23 cellular contexts compared by ENCODE assay signal in genomic region chr11:117908261-117908895, GRCh38. TPM values are rescaled to one million over a fixed set of nuclear protein-coding genes. Genes with fewer than 3 reads are reported as not detected.
DNase-seq lines count a peak whose midpoint lies in the region; ATAC-seq, FAIRE-seq and TF ChIP-seq lines count a peak whose summit lies in the region.
"Had no signal": no experiment of that assay in that cellular context is flagged by ENCODE, and none has a peak within 500 bp of the region (broad histone marks: within the 10 kb centered on the region; RNA-seq: fewer than 3 reads in every experiment).

No MANE protein-coding gene starts in this region.

- H3K4me1 ChIP-seq in CD8-positive, alpha-beta memory T cell (ENCODE audit: insufficient read depth, low read length), result no peaks in the 10 kb centered on the region
- H3K4me1 ChIP-seq in RWPE2 (ENCODE audit: insufficient read depth, poor library complexity, severe bottlenecking) (peaks cover 9% of the 10 kb centered on the region), keratinocyte (ENCODE audit: control insufficient read depth, extremely low read depth, insufficient read depth, low read length) (peaks cover 12% of the 10 kb centered on the region), gastrocnemius medialis (no peaks in the 10 kb centered on the region)

- CTCF ChIA-PET in CD8-positive, alpha-beta memory T cell (lab: Charles Lee), result interaction anchor here (1.1 kb wide), 1 partner anchor 20 kb away, joined by 3 read pairs; the partner anchor contains the start of gene TMPRSS13

- H3K36me3 ChIP-seq in CD8-positive, alpha-beta memory T cell (ENCODE audit: insufficient read depth, low read length), result no peaks in the 10 kb centered on the region
- H3K36me3 ChIP-seq in RWPE2 (ENCODE audit: low read depth) (no peaks in the 10 kb centered on the region), keratinocyte (ENCODE audit: control insufficient read depth in 2 of 2, extremely low read depth in 1 of 2, insufficient read depth in 2 of 2, low read length in 2 of 2) (no peaks in the 10 kb centered on the region), gastrocnemius medialis (no peaks in the 10 kb centered on the region)
- H3K36me3 ChIP-seq: Peyer's patch had no signal

- peaks cover 6 to 11% (median 7%) of the 10 kb centered on the region in 3 donors for H3K4me1 Mint-ChIP-seq in CD8-positive, alpha-beta memory T cell

- no peaks in the 10 kb centered on the region for H3K9me1 ChIP-seq in keratinocyte (ENCODE audit: control insufficient read depth, extremely low read depth, insufficient read depth, low read length)

- TF ChIP-seq POLR2A in gastrocnemius medialis (IDR thresholded peaks at IDR 0.05), result no peak

- TF ChIP-seq CTCF in RWPE2 (IDR thresholded peaks at IDR 0.05; ENCODE audit: poor library complexity, severe bottlenecking), result no peak
- no peak for TF ChIP-seq CTCF in keratinocyte (optimal IDR thresholded peaks at IDR 0.05 in 1 of 3, IDR thresholded peaks at IDR 0.05 in 1 of 3, conservative IDR thresholded peaks at IDR 0.05 in 1 of 3; ENCODE audit: extremely low read depth in 1 of 3, insufficient read depth in 2 of 3, low read length in 3 of 3)
- no peak for TF ChIP-seq CTCF in gastrocnemius medialis (IDR thresholded peaks at IDR 0.05 in 4 of 5, conservative IDR thresholded peaks at IDR 0.05 in 1 of 5)

- no peak overlapping the region for H3K4me3 Mint-ChIP-seq in CD8-positive, alpha-beta memory T cell
- H3K4me3 Mint-ChIP-seq: CD8-positive, alpha-beta T cell had no signal

- no peak for FAIRE-seq in keratinocyte (lab: Jason Lieb, UNC)

- H3K9me3 ChIP-seq in CD8-positive, alpha-beta memory T cell (ENCODE audit: low read length), result no peaks in the 10 kb centered on the region
- H3K9me3 ChIP-seq in RWPE2 (ENCODE audit: severe bottlenecking) (no peaks in the 10 kb centered on the region), keratinocyte (ENCODE audit: control insufficient read depth, low read depth, low read length) (no peaks in the 10 kb centered on the region), gastrocnemius medialis (no peaks in the 10 kb centered on the region)
- H3K9me3 ChIP-seq: Peyer's patch had no signal

- ATAC-seq in RWPE2 (ENCODE audit: low read depth) (no peak), gastrocnemius medialis (no peak), HG02840 (IDR thresholded peaks at IDR 0.05; ENCODE audit: low FRiP score, unreplicated experiment) (no peak), left colon (no peak)
- ATAC-seq: CD8-positive, alpha-beta T cell; left lobe of liver; T-helper 17 cell had no signal

- in situ Hi-C loops in gastrocnemius medialis (cut with MboI; ENCODE audit: low sequenced_read_pairs in 4 of 4), result no loop called here

- H2AFZ ChIP-seq in keratinocyte (ENCODE audit: control insufficient read depth, low read length), result no peak overlapping the region

- H3K27ac Mint-ChIP-seq in CD8-positive, alpha-beta memory T cell, result peak overlapping the region in 1 of 8 donors; percentile 23
- H3K27ac Mint-ChIP-seq: CD8-positive, alpha-beta T cell; T-helper 17 cell had no signal

- intact Hi-C loops in gastrocnemius medialis (cut with DNase I; ENCODE audit: low total_unique reads) (loop anchor here (5.0 kb wide), 1 partner anchor 66 kb away; no protein-coding TSS in a partner anchor), left colon (cut with DNase I, micrococcal nuclease) (loop anchor here in 1 of 2 donors (10.0 kb wide), 1 partner anchor 64 kb away; no protein-coding TSS in a partner anchor)

- peak overlapping the region; percentile 95 for H3K4me2 ChIP-seq in keratinocyte (ENCODE audit: control insufficient read depth, extremely low read depth, insufficient read depth, low read depth, low read length)

- dilution Hi-C loops in keratinocyte (cut with MboI; ENCODE audit: extremely low pct_ligation_motif_present, low sequenced_read_pairs), result no loop called here

- no peak overlapping the region for H3K9ac ChIP-seq in keratinocyte (ENCODE audit: control insufficient read depth, extremely low read depth, insufficient read depth, low read length)

- H3K27me3 ChIP-seq in CD8-positive, alpha-beta memory T cell (ENCODE audit: insufficient read depth, low read length, poor library complexity, severe bottlenecking), result no peaks in the 10 kb centered on the region
- H3K27me3 ChIP-seq in RWPE2 (ENCODE audit: insufficient read depth, poor library complexity, severe bottlenecking) (no peaks in the 10 kb centered on the region), keratinocyte (ENCODE audit: control insufficient read depth, extremely low read depth, insufficient read depth, low read length) (peaks cover 3% of the 10 kb centered on the region), gastrocnemius medialis (peaks cover 0 to 3% (median 0%) of the 10 kb centered on the region in 3 donors)
- H3K27me3 ChIP-seq: dorsolateral prefrontal cortex, Peyer's patch had no signal

- H3K27ac ChIP-seq in CD8-positive, alpha-beta memory T cell (ENCODE audit: low read depth, low read length), result peak overlapping the region; percentile 72
- H3K27ac ChIP-seq in RWPE2 (ENCODE audit: poor library complexity, severe bottlenecking) (no peak overlapping the region), keratinocyte (ENCODE audit: control insufficient read depth, insufficient read depth, low read length) (peak overlapping the region; percentile 95), gastrocnemius medialis (no peak overlapping the region)

- no peaks in the 10 kb centered on the region for H3K27me3 Mint-ChIP-seq in CD8-positive, alpha-beta memory T cell

- H4K20me1 ChIP-seq in keratinocyte (ENCODE audit: control insufficient read depth, extremely low read depth, insufficient read depth, low read length), result no peaks in the 10 kb centered on the region

- no peak overlapping the region for H3K4me3 ChIP-seq in CD8-positive, alpha-beta memory T cell (ENCODE audit: low read length)
- H3K4me3 ChIP-seq in RWPE2 (ENCODE audit: severe bottlenecking) (no peak overlapping the region), keratinocyte (ENCODE audit: control insufficient read depth in 2 of 3, extremely low read depth in 1 of 3, insufficient read depth in 2 of 3, low read depth in 1 of 3, low read length in 3 of 3) (no peak overlapping the region), gastrocnemius medialis (no peak overlapping the region)
- H3K4me3 ChIP-seq: Peyer's patch had no signal

- POLR2A ChIA-PET in CD8-positive, alpha-beta memory T cell (lab: Charles Lee), result no interaction called here

- DNase-seq in NCI-H146 (lab: John Stamatoyannopoulos, UW), result peak; percentile 17
- no peak for DNase-seq in NCI-H146 treated with DMSO at 0.1 percent for 48 hours (lab: John Stamatoyannopoulos, UW; ENCODE audit: unreplicated experiment)
- DNase-seq in CD8-positive, alpha-beta memory T cell, result no peak
- DNase-seq in RWPE2 (ENCODE audit: low spot score), result peak; percentile 32
- no peak for DNase-seq in keratinocyte (ENCODE audit: low read depth, low spot score)
- DNase-seq in gastrocnemius medialis, result no peak
- DNase-seq in left colon, result no peak
- DNase-seq: 8988T; activated CD4-positive, alpha-beta T cell treated with anti-CD3 and anti-CD28 coated beads for 4 hours; activated gamma-delta T cell; aorta; CD8-positive, alpha-beta T cell; KBM-7; NCI-H187; retina; stimulated activated CD4-positive, alpha-beta T cell treated with anti-CD3 and anti-CD28 coated beads, Interleukin-1b, Interleukin-23, amount 100 ng/mL, for 48 hours; T-helper 17 cell had no signal

- H3K36me3 Mint-ChIP-seq in CD8-positive, alpha-beta memory T cell, result peaks cover 0 to 6% (median 2%) of the 10 kb centered on the region in 3 donors

- no peaks in the 10 kb centered on the region for H3K9me3 Mint-ChIP-seq in CD8-positive, alpha-beta memory T cell
- H3K9me3 Mint-ChIP-seq: CD8-positive, alpha-beta T cell had no signal

- H3K79me2 ChIP-seq in keratinocyte (ENCODE audit: control insufficient read depth, insufficient read depth, low read length), result no peaks in the 10 kb centered on the region

RNA-seq across cellular contexts. Expression of gene TMPRSS13, which starts 20.8 kb away (rescaled TPM):
- total RNA-seq in CD8-positive, alpha-beta memory T cell, result 1 to 10 TPM; 1.4 to 1.5 TPM
- 1.5 TPM for polyA plus RNA-seq in CD8-positive, alpha-beta memory T cell
- polyA plus RNA-seq in keratinocyte, result 0.95 to 5.2 TPM (median 1.8 TPM) in 3 replicates
- 13.2 TPM for polyA plus RNA-seq in keratinocyte (2011; ENCODE audit: low read depth)
- 0.85 and 0.90 TPM in 2 replicates for polyA plus RNA-seq in keratinocyte (2011; cell fraction: cytosol; rRNA removed)
- 1.3 and 1.4 TPM in 2 replicates for polyA plus RNA-seq in keratinocyte (2011; cell fraction: nucleus; rRNA removed)
- 0.97 and 18.9 TPM in 2 replicates for polyA plus RNA-seq in keratinocyte (2012; ENCODE audit: low replicate concordance)
- 1.2 to 4.4 TPM (median 1.5 TPM) in 3 replicates for polyA minus RNA-seq in keratinocyte
- polyA minus RNA-seq in keratinocyte (2011; cell fraction: cytosol; rRNA and poly(A)+ RNA removed), result 2.1 TPM
- 1.9 and 3.2 TPM in 2 replicates for polyA minus RNA-seq in keratinocyte (2011; cell fraction: nucleus; rRNA and poly(A)+ RNA removed)
- total RNA-seq in gastrocnemius medialis (not detected), left colon (under 1 TPM; 0.46 to 0.87 TPM)
- total RNA-seq: G401, NCI-H460, Peyer's patch had no signal

RNA-seq across cellular contexts. Expression of gene FXYD6, which starts 31.9 kb away (rescaled TPM):
- total RNA-seq in CD8-positive, alpha-beta memory T cell, result under 1 TPM in 1 of 2 experiments, not detected in 1; 0.11 TPM
- not detected for polyA plus RNA-seq in CD8-positive, alpha-beta memory T cell
- polyA plus RNA-seq in keratinocyte, result not detected in 3 replicates
- not detected for polyA plus RNA-seq in keratinocyte (2011; ENCODE audit: low read depth)
- 0.10 TPM in 1 of 2 replicates, not detected in the other for polyA plus RNA-seq in keratinocyte (2011; cell fraction: cytosol; rRNA removed)
- not detected in 2 replicates for polyA plus RNA-seq in keratinocyte (2011; cell fraction: nucleus; rRNA removed)
- 0.34 TPM in 1 of 2 replicates, not detected in the other for polyA plus RNA-seq in keratinocyte (2012; ENCODE audit: low replicate concordance)
- not detected in 3 replicates for polyA minus RNA-seq in keratinocyte
- not detected for polyA minus RNA-seq in keratinocyte (2011; cell fraction: cytosol; rRNA and poly(A)+ RNA removed)
- polyA minus RNA-seq in keratinocyte (2011; cell fraction: nucleus; rRNA and poly(A)+ RNA removed), result not detected in 2 replicates
- total RNA-seq in gastrocnemius medialis (10 to 100 TPM in 1 of 4 donors, 1 to 10 TPM in 3; 2.9 to 17.7 (median 5.4) TPM), left colon (10 to 100 TPM in 1 of 2 donors, 1 to 10 TPM in 1; 4.4 to 37.2 TPM)
- total RNA-seq: CD8-positive, alpha-beta T cell; G401; NCI-H460 had no signal

Comparison
In these comparisons a context has a peak if more than half of its experiments do, and no peak if none do; other contexts are left out.
1. DNase-seq: peak in NCI-H146 (single experiment) and RWPE2 (single experiment); none in NCI-H146 treated with DMSO at 0.1 percent for 48 hours (single experiment), CD8-positive, alpha-beta memory T cell (0 of 5), keratinocyte (single experiment), gastrocnemius medialis (0 of 2) and left colon (0 of 2).
2. H3K27ac ChIP-seq: peak in CD8-positive, alpha-beta memory T cell (single experiment) and keratinocyte (single experiment); none in RWPE2 (single experiment) and gastrocnemius medialis (0 of 4).